In genomic region chr17:43068570-43069367, GRCh38 we compare ENCODE assay signal across 22 cellular contexts. TPM values are rescaled to one million over a fixed set of nuclear protein-coding genes. Genes with fewer than 3 reads are reported as not detected.
A peak's percentile ranks its signal among the peaks of the same experiment; 100 is the strongest.
DNase-seq lines count a peak whose midpoint lies in the region; ATAC-seq and TF ChIP-seq lines count a peak whose summit lies in the region.
"Had no signal": no experiment of that assay in that cellular context is flagged by ENCODE, and none has a peak within 500 bp of the region (broad histone marks: within the 10 kb centered on the region; RNA-seq: fewer than 3 reads in every experiment).

No MANE protein-coding gene starts in this region.

- H3K4me1 ChIP-seq in H9 (ENCODE audit: insufficient read depth, low read length) (no peaks in the 10 kb centered on the region), right lobe of liver (peaks cover 0 to 25% (median 7%) of the 10 kb centered on the region in 4 donors)
- H3K4me1 ChIP-seq: tibial nerve had no signal

- H2AFZ ChIP-seq in H9 (ENCODE audit: low read length): no peak overlapping the region

- no peak overlapping the region for H3T11ph ChIP-seq in H9 (ENCODE audit: low read length)

- H3K9ac ChIP-seq in H9 (ENCODE audit: extremely low read depth, insufficient read length, low read length): no peak overlapping the region

- H4K8ac ChIP-seq in H9 (replicated peaks; ENCODE audit: insufficient read length, low read depth, low read length): no peak overlapping the region

- no peak overlapping the region for H3K56ac ChIP-seq in H9 (ENCODE audit: insufficient read length, low read depth, low read length)

- no peak overlapping the region for H2AK5ac ChIP-seq in H9 (ENCODE audit: insufficient read length, low read length)

- no peak overlapping the region for H3K4me2 ChIP-seq in H9 (ENCODE audit: insufficient read depth, insufficient read length, low read length)

- no peak overlapping the region for H4K5ac ChIP-seq in H9 (ENCODE audit: insufficient read length, low read depth, low read length)

- H3K4ac ChIP-seq in H9 (ENCODE audit: low read depth, low read length): no peak overlapping the region

- H3K18ac ChIP-seq in H9 (ENCODE audit: insufficient read length, low read depth, low read length): no peak overlapping the region

- peaks cover 3 to 38% (median 37%) of the 10 kb centered on the region in 3 experiments; a peak in 6 of 7 replicates for H3K36me3 Mint-ChIP-seq in H9 (ENCODE audit: insufficient read depth in 1 of 3, low read depth in 3 of 3)
- no peaks in the 10 kb centered on the region for H3K36me3 Mint-ChIP-seq in T-cell
- H3K36me3 Mint-ChIP-seq in activated T-cell treated with anti-CD3 and anti-CD28 coated beads, Interleukin-2, amount 50 U/mL, for 72 hours (ENCODE audit: insufficient read depth in 2 of 2): peaks cover 14 to 39% of the 10 kb centered on the region in 2 donors
- H3K36me3 Mint-ChIP-seq: CD8-positive, alpha-beta memory T cell had no signal

- H3K23ac ChIP-seq in H9 (ENCODE audit: insufficient read length, low read depth, low read length): no peak overlapping the region

- no peak overlapping the region for H3K4me3 ChIP-seq in fibroblast of pulmonary artery (replicated peaks; ENCODE audit: low read depth, low read length)
- peak overlapping the region in 1 of 3 donors; percentile 36 for H3K4me3 ChIP-seq in right lobe of liver
- H3K4me3 ChIP-seq: tibial nerve had no signal

- H3K4me3 Mint-ChIP-seq in H9 (no peak overlapping the region), T-cell (no peak overlapping the region)
- no peak overlapping the region for H3K4me3 Mint-ChIP-seq in activated T-cell treated with anti-CD3 and anti-CD28 coated beads, Interleukin-2, amount 50 U/mL, for 72 hours
- H3K4me3 Mint-ChIP-seq: activated naive CD8-positive, alpha-beta T cell treated with anti-CD3 and anti-CD28 coated beads, Interleukin-2, amount 10 ng/mL, durations not matched to agents 7 days and 5 days; activated T-helper 1 cell treated with anti-CD3 and anti-CD28 coated beads, Interleukin-12 subunit alpha, Interleukin-12 subunit beta, Interleukin-2, Interleukin-4 antibody, amounts not matched to agents 30 ng/mL and 10 ng/mL and 1 ng/mL, durations not matched to agents 14 hours and 24 hours and 36 hours; CD8-positive, alpha-beta memory T cell; HFFc6 had no signal

- POLR2A ChIA-PET in T-cell (lab: Charles Lee): interaction anchor here in 1 of 2 donors (0.6 kb wide), 1 partner anchor 344 kb away, joined by 4 read pairs; no protein-coding TSS in a partner anchor

- H4K91ac ChIP-seq in H9 (ENCODE audit: insufficient read length, low read depth, low read length): no peak overlapping the region

- H3K79me2 ChIP-seq in H9 (ENCODE audit: insufficient read depth, low read length): no peaks in the 10 kb centered on the region

- no peaks in the 10 kb centered on the region for H3K36me3 ChIP-seq in right lobe of liver

- no peak overlapping the region for H2BK5ac ChIP-seq in H9 (ENCODE audit: insufficient read length, low read length)

- CTCF ChIA-PET in T-cell (lab: Charles Lee): interaction anchor here in 1 of 2 donors (0.5 kb wide), 1 partner anchor 302 kb away, joined by 6 read pairs; no protein-coding TSS in a partner anchor

- H2BK15ac ChIP-seq in H9 (ENCODE audit: low read depth, low read length): no peak overlapping the region

- peak overlapping the region in 2 of 3 experiments; percentile 14 to 88; a peak in 2 of 7 replicates for H3K27ac Mint-ChIP-seq in H9
- H3K27ac Mint-ChIP-seq in T-cell: no peak overlapping the region
- no peak overlapping the region for H3K27ac Mint-ChIP-seq in activated T-cell treated with anti-CD3 and anti-CD28 coated beads, Interleukin-2, amount 50 U/mL, for 72 hours
- H3K27ac Mint-ChIP-seq: activated naive CD8-positive, alpha-beta T cell treated with anti-CD3 and anti-CD28 coated beads, Interleukin-2, amount 10 ng/mL, durations not matched to agents 7 days and 5 days; activated T-helper 1 cell treated with anti-CD3 and anti-CD28 coated beads, Interleukin-12 subunit alpha, Interleukin-12 subunit beta, Interleukin-2, Interleukin-4 antibody, amounts not matched to agents 30 ng/mL and 10 ng/mL and 1 ng/mL, durations not matched to agents 14 hours and 24 hours and 36 hours; HFFc6 had no signal

- H3K79me1 ChIP-seq in H9 (ENCODE audit: insufficient read depth, low read depth, low read length, poor library complexity, severe bottlenecking): no peaks in the 10 kb centered on the region

- H2BK20ac ChIP-seq in H9 (ENCODE audit: low read depth, low read length, poor library complexity, severe bottlenecking): no peak overlapping the region

- peaks cover 10 to 14% of the 10 kb centered on the region in 2 experiments for H3K4me1 Mint-ChIP-seq in H9
- no peaks in the 10 kb centered on the region for H3K4me1 Mint-ChIP-seq in T-cell
- H3K4me1 Mint-ChIP-seq in activated T-cell treated with anti-CD3 and anti-CD28 coated beads, Interleukin-2, amount 50 U/mL, for 72 hours (ENCODE audit: low read depth): no peaks in the 10 kb centered on the region
- H3K4me1 Mint-ChIP-seq: activated naive CD8-positive, alpha-beta T cell treated with anti-CD3 and anti-CD28 coated beads, Interleukin-2, amount 10 ng/mL, durations not matched to agents 7 days and 5 days; CD8-positive, alpha-beta memory T cell had no signal

- H3K27me3 ChIP-seq in H9 (ENCODE audit: insufficient read depth, low read length): no peaks in the 10 kb centered on the region
- no peaks in the 10 kb centered on the region for H3K27me3 ChIP-seq in right lobe of liver
- H3K27me3 ChIP-seq: tibial nerve had no signal

- TF ChIP-seq CTCF in H9 (conservative IDR thresholded peaks at IDR 0.05) (no peak), fibroblast of pulmonary artery (IDR thresholded peaks at IDR 0.05; ENCODE audit: low read length, missing control alignments) (no peak), right lobe of liver (IDR thresholded peaks at IDR 0.05) (no peak)

- intact Hi-C loops in right lobe of liver (cut with DNase I): no loop called here

- H3K27ac ChIP-seq in H9 (ENCODE audit: insufficient read length, low read depth, low read length) (no peak overlapping the region), right lobe of liver (peak overlapping the region in 2 of 3 donors; percentile 65 to 85), caudate nucleus (ENCODE audit: low read depth, low read length) (no peak overlapping the region)
- H3K27ac ChIP-seq: tibial nerve had no signal

- ATAC-seq in right lobe of liver (peak; percentile 83 to 94 (median 86)), T-cell (replicated peaks in 1 of 4) (no peak), HG03039 (IDR thresholded peaks at IDR 0.05; ENCODE audit: unreplicated experiment) (no peak)
- ATAC-seq in activated T-cell treated with anti-CD3 and anti-CD28 coated beads, Interleukin-2, amount 50 U/mL, for 72 hours (replicated peaks in 1 of 2): no peak
- ATAC-seq: stimulated activated naive CD8-positive, alpha-beta T cell treated with anti-CD3 and anti-CD28 coated beads, Interleukin-15, Interleukin-2, amounts not matched to agents 100 U/mL and 50 U/mL, for 24 hours had no signal

- DNase-seq in H9: no peak
- peak; percentile 2 for DNase-seq in NCI-H460 (ENCODE audit: extremely low read depth, low read depth)
- peak; percentile 5 for DNase-seq in fibroblast of pulmonary artery (ENCODE audit: low read depth)
- peak in 1 of 3 donors; percentile 72 for DNase-seq in right lobe of liver
- DNase-seq in T-cell: no peak
- DNase-seq in activated T-cell treated with anti-CD3 and anti-CD28 coated beads, Interleukin-2, amount 50 U/mL, for 72 hours: no peak
- no peak for DNase-seq in caudate nucleus (lab: John Stamatoyannopoulos, UW)
- DNase-seq: activated CD4-positive, CD25-positive, alpha-beta regulatory T cell; activated naive CD8-positive, alpha-beta T cell treated with anti-CD3 and anti-CD28 coated beads, Interleukin-2, amount 10 ng/mL, durations not matched to agents 7 days and 5 days; CD8-positive, alpha-beta memory T cell; DND-41; erythroblast; HFFc6; NCI-H1436 treated with DMSO at 0.1 percent for 48 hours; NCI-H748 treated with DMSO at 0.1 percent for 48 hours; occipital lobe; OCI-M1; stimulated activated CD4-positive, alpha-beta T cell treated with anti-CD3 and anti-CD28 coated beads, Interleukin-2, amount 100 ng/mL, for 24 hours; stimulated activated naive CD8-positive, alpha-beta T cell treated with anti-CD3 and anti-CD28 coated beads, Interleukin-15, Interleukin-2, amounts not matched to agents 100 U/mL and 50 U/mL, for 24 hours had no signal

- H3K23me2 ChIP-seq in H9 (ENCODE audit: insufficient read length, low read depth, low read length, poor library complexity, severe bottlenecking): no peaks in the 10 kb centered on the region

- no peak for TF ChIP-seq POLR2A in right lobe of liver (IDR thresholded peaks at IDR 0.05)

- no peak overlapping the region for H2BK120ac ChIP-seq in H9 (ENCODE audit: low read depth, low read length, poor library complexity, severe bottlenecking)

- no peaks in the 10 kb centered on the region for H3K9me3 Mint-ChIP-seq in H9
- no peaks in the 10 kb centered on the region for H3K9me3 Mint-ChIP-seq in T-cell
- H3K9me3 Mint-ChIP-seq in activated T-cell treated with anti-CD3 and anti-CD28 coated beads, Interleukin-2, amount 50 U/mL, for 72 hours: no peaks in the 10 kb centered on the region
- H3K9me3 Mint-ChIP-seq: activated naive CD8-positive, alpha-beta T cell treated with anti-CD3 and anti-CD28 coated beads, Interleukin-2, amount 10 ng/mL, durations not matched to agents 7 days and 5 days; activated T-helper 1 cell treated with anti-CD3 and anti-CD28 coated beads, Interleukin-12 subunit alpha, Interleukin-12 subunit beta, Interleukin-2, Interleukin-4 antibody, amounts not matched to agents 30 ng/mL and 10 ng/mL and 1 ng/mL, durations not matched to agents 14 hours and 24 hours and 36 hours; CD8-positive, alpha-beta memory T cell; HFFc6 had no signal

- H3K9me3 ChIP-seq in H9 (ENCODE audit: control insufficient read depth, low read depth, low read length) (no peaks in the 10 kb centered on the region), right lobe of liver (no peaks in the 10 kb centered on the region)
- H3K9me3 ChIP-seq: tibial nerve had no signal

- no peaks in the 10 kb centered on the region for H4K20me1 ChIP-seq in H9 (ENCODE audit: control insufficient read depth, insufficient read depth, insufficient read length)

- H2BK12ac ChIP-seq in H9 (ENCODE audit: insufficient read length, low read depth, low read length): no peak overlapping the region

- WGBS in H9 (ENCODE audit: extremely low coverage, insufficient read length, low lambda C conversion rate): no CpG with 5 or more reads among the region's 6 CpGs
- 54% methylated on average over 6 of the region's 6 CpGs for WGBS in right lobe of liver (ENCODE audit: insufficient coverage, low coverage, low lambda C conversion rate, missing lambda C conversion rate)

- no peaks in the 10 kb centered on the region for H3K27me3 Mint-ChIP-seq in H9 (ENCODE audit: low read depth)
- no peaks in the 10 kb centered on the region for H3K27me3 Mint-ChIP-seq in T-cell
- no peaks in the 10 kb centered on the region for H3K27me3 Mint-ChIP-seq in activated T-cell treated with anti-CD3 and anti-CD28 coated beads, Interleukin-2, amount 50 U/mL, for 72 hours (ENCODE audit: low read depth)
- H3K27me3 Mint-ChIP-seq: activated naive CD8-positive, alpha-beta T cell treated with anti-CD3 and anti-CD28 coated beads, Interleukin-2, amount 10 ng/mL, durations not matched to agents 7 days and 5 days; CD8-positive, alpha-beta memory T cell had no signal

- no peak overlapping the region for H3K14ac ChIP-seq in H9 (ENCODE audit: insufficient read depth, low read length)

RNA-seq across cellular contexts. Expression of gene RND2, which starts 43.7 kb away (rescaled TPM):
- total RNA-seq in H9 (2021) (47.8 and 50.7 TPM in 2 replicates), right lobe of liver (1 to 10 TPM in 2 of 6 experiments, under 1 TPM in 4; 0.09 to 3.3 (median 0.64) TPM), T-cell (under 1 TPM; 0.08 to 0.64 (median 0.32) TPM)
- total RNA-seq in NCI-H460 (2014; rRNA removed; shearing (Covaris generic)): not detected in 2 replicates
- not detected in 2 replicates for polyA plus RNA-seq in NCI-H460 (2014; cell fraction: nucleus; rRNA removed)
- not detected for total RNA-seq in activated T-cell treated with anti-CD3 and anti-CD28 coated beads, Interleukin-2, amount 50 U/mL, for 72 hours
- total RNA-seq: activated T-helper 1 cell treated with anti-CD3 and anti-CD28 coated beads, Interleukin-12 subunit alpha, Interleukin-12 subunit beta, Interleukin-2, Interleukin-4 antibody, amounts not matched to agents 30 ng/mL and 10 ng/mL and 1 ng/mL, durations not matched to agents 14 hours and 24 hours and 36 hours had no signal
- polyA plus RNA-seq: CD8-positive, alpha-beta memory T cell had no signal

RNA-seq across cellular contexts. Expression of gene VAT1, which starts 46.6 kb away (rescaled TPM):
- total RNA-seq in H9 (2021) (262 and 274 TPM in 2 replicates), right lobe of liver (10 to 100 TPM; 38.2 to 51.6 (median 43.3) TPM), T-cell (10 to 100 TPM; 26.4 to 62.6 (median 48.5) TPM)
- 164 and 168 TPM in 2 replicates for total RNA-seq in NCI-H460 (2014; rRNA removed; shearing (Covaris generic))
- 62.2 and 82.0 TPM in 2 replicates for polyA plus RNA-seq in NCI-H460 (2014; cell fraction: nucleus; rRNA removed)
- 10 to 100 TPM; 13.2 to 23.2 TPM for total RNA-seq in activated T-cell treated with anti-CD3 and anti-CD28 coated beads, Interleukin-2, amount 50 U/mL, for 72 hours

RNA-seq across cellular contexts. Expression of gene BRCA1, which starts 56.4 kb away (rescaled TPM):
- 31.0 and 32.3 TPM in 2 replicates for total RNA-seq in H9 (2021)
- 37.6 and 42.2 TPM in 2 replicates for total RNA-seq in NCI-H460 (2014; rRNA removed; shearing (Covaris generic))
- 43.1 and 57.6 TPM in 2 replicates for polyA plus RNA-seq in NCI-H460 (2014; cell fraction: nucleus; rRNA removed)
- 1 to 10 TPM; 3.1 to 6.7 (median 3.9) TPM for total RNA-seq in right lobe of liver
- total RNA-seq in T-cell: 1 to 10 TPM; 2.8 to 5.5 (median 4.2) TPM
- total RNA-seq in activated T-cell treated with anti-CD3 and anti-CD28 coated beads, Interleukin-2, amount 50 U/mL, for 72 hours: 100 to 1,000 TPM; 111 to 137 TPM

Comparison
In these comparisons a context has a peak if more than half of its experiments do, and no peak if none do; other contexts are left out.
1. DNase-seq: peak in NCI-H460 (single experiment) and fibroblast of pulmonary artery (single experiment); none in H9 (single experiment), T-cell (0 of 34), activated T-cell treated with anti-CD3 and anti-CD28 coated beads, Interleukin-2, amount 50 U/mL, for 72 hours (0 of 2) and caudate nucleus (0 of 61).
2. H3K27ac ChIP-seq: peak in right lobe of liver (2 of 3); none in H9 (single experiment) and caudate nucleus (single experiment).
3. H3K27ac Mint-ChIP-seq: peak in H9 (2 of 3); none in T-cell (0 of 2) and activated T-cell treated with anti-CD3 and anti-CD28 coated beads, Interleukin-2, amount 50 U/mL, for 72 hours (single experiment).
4. ATAC-seq: peak in right lobe of liver (4 of 4); none in T-cell (0 of 4), HG03039 (single experiment) and activated T-cell treated with anti-CD3 and anti-CD28 coated beads, Interleukin-2, amount 50 U/mL, for 72 hours (0 of 2).
5. RNA of gene RND2, which starts 43.7 kb away (total RNA-seq): 47.8 to 50.7 TPM in H9; 0.09 to 3.3 TPM in right lobe of liver, 0.08 to 0.64 TPM in T-cell, not detected in activated T-cell treated with anti-CD3 and anti-CD28 coated beads, Interleukin-2, amount 50 U/mL, for 72 hours and not detected in NCI-H460; every median in the first group is over 10 times any median in the second.